8 cellular contexts compared by ENCODE assay signal in genomic region chr11:8168485-8169257, GRCh38. TPM values are rescaled to one million over a fixed set of nuclear protein-coding genes. Genes with fewer than 3 reads are reported as not detected.
DNase-seq lines count a peak whose midpoint lies in the region; ATAC-seq and TF ChIP-seq lines count a peak whose summit lies in the region.

Gene RIC3, minus strand, starts transcription at chr11:8169025. Its CDS starts 36 bp downstream, at chr11:8168989.

- H4K20me1 ChIP-seq in PC-3 (ENCODE audit: low read length) = no peaks in the 10 kb centered on the region

- H3K79me2 ChIP-seq in PC-3 (ENCODE audit: low read length) = no peaks in the 10 kb centered on the region

- H3K4me2 ChIP-seq in PC-3 (ENCODE audit: low read length) = no peak within 1 kb of the TSS

- no peaks in the 10 kb centered on the region for H3K36me3 ChIP-seq in PC-3 (ENCODE audit: low read depth, low read length)

- TF ChIP-seq CTCF in GM10248 (IDR thresholded peaks at IDR 0.05; ENCODE audit: control extremely low read depth, extremely low read depth, low read depth, missing control alignments) = no peak
- no peak for TF ChIP-seq CTCF in PC-3 (conservative IDR thresholded peaks at IDR 0.05; ENCODE audit: low read depth, low read length)

- ATAC-seq in HG02885 (IDR thresholded peaks at IDR 0.05; ENCODE audit: poor library complexity, unreplicated experiment) (peak; percentile 80), PC-3 (no peak)

- POLR2A ChIA-PET in GM10248 (lab: Yijun Ruan, JAX) = interaction anchor here (0.5 kb wide), 1 partner anchor 48 kb away, joined by 3 read pairs; no protein-coding TSS in a partner anchor
- POLR2A ChIA-PET in PC-3 (lab: Charles Lee; ENCODE audit: unreplicated experiment) = no interaction called here

- DNase-seq in GM10248 (ENCODE audit: extremely low spot score) = peak; percentile 54
- peak; percentile 3 for DNase-seq in SK-MEL-5 (ENCODE audit: low read depth, low spot score)
- DNase-seq in amygdala (lab: John Stamatoyannopoulos, UW) = peak in 51 of 56 donors; percentile 14 to 83 (median 50)
- peak; percentile 74 for DNase-seq in islet precursor cell
- peak; percentile 19 to 46 (median 34) for DNase-seq in stimulated activated CD4-positive, alpha-beta T cell treated with anti-CD3 and anti-CD28 coated beads, Interleukin-1b, Interleukin-23, amount 100 ng/mL, for 24 hours (ENCODE audit: low read depth in 4 of 4, low spot score in 1 of 4)
- no peak for DNase-seq in OCI-M1 (lab: John Stamatoyannopoulos, UW)
- DNase-seq in PC-3 = no peak

- intact Hi-C loops in PC-3 (cut with micrococcal nuclease) = no loop called here

- H3K27me3 ChIP-seq in PC-3 (ENCODE audit: low read length) = peaks cover 34% of the 10 kb centered on the region

- in situ Hi-C loops in SK-MEL-5 (cut with HindIII; ENCODE audit: low pct_unique_long_range_greater_than_20kb, low sequenced_read_pairs) = no loop called here

- H3K4me1 ChIP-seq in PC-3 (ENCODE audit: insufficient read depth, low read length) = 0 out of 2 replicates have a peak, but pooled peaks cover 5% of the 10 kb centered on the region

- BruUV-seq in PC-3 (replicated peaks; lab: Mats Ljungman, UMichigan) = no TSS peak

- H3K4me3 ChIP-seq in PC-3 (ENCODE audit: low read length) = no peak within 1 kb of the TSS

- H3K9me2 ChIP-seq in PC-3 (replicated peaks; ENCODE audit: low read length) = no peaks in the 10 kb centered on the region

- CTCF ChIA-PET in GM10248 (lab: Yijun Ruan, JAX) (interaction anchor here (1.0 to 2.4 kb wide), 2 partner anchors 25 to 95 kb away, joined by 3 to 5 read pairs; partner anchors contain the start of gene LMO1), PC-3 (lab: Charles Lee) (no interaction called here)

- no peak within 1 kb of the TSS for H3K27ac ChIP-seq in PC-3 (ENCODE audit: low read length)

- H3K9ac ChIP-seq in PC-3 (ENCODE audit: low read length) = no peak within 1 kb of the TSS

- no peaks in the 10 kb centered on the region for H3F3A ChIP-seq in PC-3 (ENCODE audit: low read length, unreplicated experiment)

- no peaks in the 10 kb centered on the region for H3K9me3 ChIP-seq in PC-3 (ENCODE audit: low read length)

- no peak within 1 kb of the TSS for H2AFZ ChIP-seq in PC-3 (ENCODE audit: low read length)

RNA-seq across cellular contexts. Expression of gene RIC3, which starts in this region (rescaled TPM):
- total RNA-seq in SK-MEL-5 (2014; rRNA removed; shearing (Covaris generic)) = 0.34 and 2.6 TPM in 2 replicates
- polyA plus RNA-seq in SK-MEL-5 (2015; cell fraction: cytosol; rRNA removed) = 1.2 and 3.1 TPM in 2 replicates
- 45.0 and 51.4 TPM in 2 replicates for polyA plus RNA-seq in SK-MEL-5 (2015; cell fraction: nucleus; rRNA removed)
- not detected in 2 replicates for total RNA-seq in PC-3 (2014; rRNA removed)

Comparison
In these comparisons a context has a peak if more than half of its experiments do, and no peak if none do; other contexts are left out.
1. DNase-seq: peak in GM10248 (single experiment), SK-MEL-5 (single experiment), amygdala (51 of 56), islet precursor cell (single experiment) and stimulated activated CD4-positive, alpha-beta T cell treated with anti-CD3 and anti-CD28 coated beads, Interleukin-1b, Interleukin-23, amount 100 ng/mL, for 24 hours (4 of 4); none in OCI-M1 (single experiment) and PC-3 (single experiment).